Comparison of ENCODE assay signal across 22 cellular contexts in the genomic region with DNA sequence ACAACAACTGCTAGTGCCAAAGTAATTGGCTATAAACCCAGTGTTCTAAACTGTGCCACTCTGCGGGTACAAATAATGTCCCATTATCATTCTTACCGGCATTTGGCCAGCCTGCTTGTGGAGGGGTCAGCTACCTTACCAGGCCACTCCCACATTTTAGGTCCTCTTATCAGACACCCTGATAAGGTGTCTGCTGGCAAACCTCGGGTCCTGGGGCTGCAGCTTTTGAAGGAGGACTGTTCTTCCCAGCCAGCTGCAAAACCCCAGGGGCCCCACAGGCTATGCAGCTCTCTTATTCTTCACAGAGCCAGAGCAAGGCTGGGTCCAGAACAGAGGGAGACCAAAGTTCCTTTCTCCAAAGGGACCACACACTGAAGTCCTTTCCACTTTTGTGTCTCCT.
"Had no signal": no experiment of that assay in that cellular context is flagged by ENCODE, and none has a peak within 500 bp of the region (broad histone marks: within the 10 kb centered on the region; RNA-seq: fewer than 3 reads in every experiment).

No MANE protein-coding gene starts in this region.

- H3K27me3 ChIP-seq: esophagus muscularis mucosa, gastrocnemius medialis, spleen, transverse colon had no signal

- H3K36me3 Mint-ChIP-seq: mesothelial cell of epicardium had no signal

- H3K9me3 ChIP-seq: esophagus muscularis mucosa, gastrocnemius medialis, psoas muscle, spleen, thoracic aorta, transverse colon had no signal

- H3K27ac Mint-ChIP-seq: mesothelial cell of epicardium; stimulated activated naive B cell treated with anti-CD40 and anti-IgM and Interleukin-4, amounts not matched to agents 10 μg/mL and 1 μg/mL and 100 μg/mL, for 72 hours had no signal

- H3K9me3 Mint-ChIP-seq: mesothelial cell of epicardium; stimulated activated naive B cell treated with anti-CD40 and anti-IgM and Interleukin-4, amounts not matched to agents 10 μg/mL and 1 μg/mL and 100 μg/mL, for 72 hours had no signal

- H3K79me2 ChIP-seq: parathyroid adenoma had no signal

- DNase-seq: effector memory CD4-positive, alpha-beta T cell; gastrocnemius medialis; left colon; mammary epithelial cell; nephron progenitor cell; psoas muscle; retina; spleen; stimulated activated CD4-positive, alpha-beta T cell treated with anti-CD3 and anti-CD28 coated beads, Interleukin-15, amount 100 ng/mL, for 24 hours; stimulated activated CD4-positive, alpha-beta T cell treated with anti-CD3 and anti-CD28 coated beads, Interleukin-1b, Interleukin-23, amount 100 ng/mL, for 48 hours; stimulated activated CD4-positive, alpha-beta T cell treated with anti-CD3 and anti-CD28 coated beads, Interleukin-4, amount 100 ng/mL, for 4 hours; stimulated activated naive B cell treated with anti-CD40 and anti-IgM and Interleukin-4, amounts not matched to agents 10 μg/mL and 1 μg/mL and 100 μg/mL, for 72 hours; stimulated activated naive CD8-positive, alpha-beta T cell treated with anti-CD3 and anti-CD28 coated beads, Interleukin-15, amount 100 ng/mL, for 72 hours; substantia nigra; transverse colon had no signal

- H3K4me1 Mint-ChIP-seq: central memory CD8-positive, alpha-beta T cell; stimulated activated naive CD8-positive, alpha-beta T cell treated with anti-CD3 and anti-CD28 coated beads, Interleukin-15, amount 100 ng/mL, for 72 hours had no signal

- ATAC-seq: gastrocnemius medialis; left colon; psoas muscle; sciatic nerve; stimulated activated naive B cell treated with anti-CD40 and anti-IgM and Interleukin-4, amounts not matched to agents 10 μg/mL and 1 μg/mL and 100 μg/mL, for 72 hours; stimulated activated naive CD8-positive, alpha-beta T cell treated with anti-CD3 and anti-CD28 coated beads, Interleukin-15, amount 100 ng/mL, for 72 hours had no signal

- H3K27me3 Mint-ChIP-seq: stimulated activated naive B cell treated with anti-CD40 and anti-IgM and Interleukin-4, amounts not matched to agents 10 μg/mL and 1 μg/mL and 100 μg/mL, for 72 hours; stimulated activated naive CD8-positive, alpha-beta T cell treated with anti-CD3 and anti-CD28 coated beads, Interleukin-15, amount 100 ng/mL, for 72 hours had no signal

- H3K4me3 Mint-ChIP-seq: central memory CD8-positive, alpha-beta T cell; mesothelial cell of epicardium; stimulated activated naive B cell treated with anti-CD40 and anti-IgM and Interleukin-4, amounts not matched to agents 10 μg/mL and 1 μg/mL and 100 μg/mL, for 72 hours; stimulated activated naive CD8-positive, alpha-beta T cell treated with anti-CD3 and anti-CD28 coated beads, Interleukin-15, amount 100 ng/mL, for 72 hours had no signal

- H3K4me3 ChIP-seq: esophagus muscularis mucosa, gastrocnemius medialis, psoas muscle, spleen, thoracic aorta, transverse colon had no signal

- H3K27ac ChIP-seq: epithelial cell of prostate, esophagus muscularis mucosa, gastrocnemius medialis, parathyroid adenoma, psoas muscle, spleen, thoracic aorta, transverse colon had no signal

- H3K4me1 ChIP-seq: esophagus muscularis mucosa, gastrocnemius medialis, parathyroid adenoma, psoas muscle, spleen, transverse colon had no signal

- H3K36me3 ChIP-seq: gastrocnemius medialis, thoracic aorta, transverse colon had no signal

- H3K9ac ChIP-seq: parathyroid adenoma had no signal
